Comparison of ENCODE assay signal across 8 cellular contexts in the genomic region with DNA sequence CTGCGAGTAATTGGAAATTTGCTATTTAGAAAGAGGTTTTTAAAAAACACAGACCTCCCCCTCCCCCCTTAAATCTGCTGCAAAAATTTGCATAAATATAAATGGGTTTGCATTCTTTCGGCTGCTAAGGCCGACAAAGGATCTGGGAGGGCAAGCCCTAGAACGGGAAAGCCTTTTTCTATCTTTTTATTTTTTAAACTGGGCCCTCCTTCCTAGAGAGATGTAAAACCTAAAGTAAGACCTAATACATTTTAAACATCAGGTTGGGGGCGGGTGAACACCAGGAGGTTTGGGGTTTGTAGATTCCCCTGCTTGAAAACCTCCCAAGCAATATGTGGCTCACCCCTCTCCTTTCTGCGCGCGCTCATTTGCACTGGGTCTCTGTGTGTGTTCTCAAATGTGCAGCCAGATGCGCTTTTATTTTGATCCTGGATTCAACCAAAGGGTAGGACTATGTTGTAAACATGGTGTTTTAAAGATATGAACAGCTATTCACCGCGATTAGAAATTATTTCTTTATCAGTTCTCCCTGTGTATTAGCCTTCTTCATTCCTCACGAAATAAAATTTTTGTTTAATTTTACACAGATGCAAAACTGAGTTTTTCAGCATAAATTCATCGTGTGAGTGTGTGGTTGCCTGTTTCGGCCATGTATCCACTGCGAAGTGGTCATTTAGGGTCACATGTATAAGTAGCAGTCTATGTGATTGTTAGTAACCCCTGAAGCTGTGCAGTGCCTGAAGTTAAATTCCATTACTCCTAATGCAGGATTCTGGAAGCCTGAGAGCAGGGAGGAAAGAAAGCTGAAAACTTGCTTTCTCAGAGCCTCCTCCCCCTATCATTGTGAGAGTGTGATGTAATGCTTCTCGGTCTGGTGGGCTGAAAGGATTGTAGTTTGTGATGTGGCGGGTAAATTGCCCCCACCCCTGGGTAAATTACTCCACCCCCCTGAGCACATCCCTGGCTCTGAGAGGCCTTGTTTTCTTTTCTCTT. TPM values are rescaled to one million over a fixed set of nuclear protein-coding genes. Genes with fewer than 3 reads are reported as not detected.
DNase-seq lines count a peak whose midpoint lies in the region; ATAC-seq and TF ChIP-seq lines count a peak whose summit lies in the region.

No MANE protein-coding gene starts in this region.

- ATAC-seq in GM18873 (IDR thresholded peaks at IDR 0.05; ENCODE audit: low FRiP score, unreplicated experiment) (no peak), GM18909 (IDR thresholded peaks at IDR 0.05; ENCODE audit: poor library complexity, unreplicated experiment) (no peak)

- H3K4me3 ChIP-seq in ovary: peak overlapping the region; percentile 42

- H3K4me1 Mint-ChIP-seq in activated naive CD4-positive, alpha-beta T cell treated with anti-CD3 and anti-CD28 coated beads, Interleukin-2, amount 50 U/mL, for 24 hours: peaks cover 66% of the 10 kb centered on the region

- no peaks in the 10 kb centered on the region for H3K36me3 Mint-ChIP-seq in activated naive CD4-positive, alpha-beta T cell treated with anti-CD3 and anti-CD28 coated beads, Interleukin-2, amount 50 U/mL, for 24 hours

- H3K4me3 Mint-ChIP-seq in activated naive CD4-positive, alpha-beta T cell treated with anti-CD3 and anti-CD28 coated beads, Interleukin-2, amount 50 U/mL, for 24 hours: peak overlapping the region; percentile 89

- DNase-seq in stimulated activated CD4-positive, alpha-beta T cell treated with anti-CD3 and anti-CD28 coated beads, Interleukin-15, amount 100 ng/mL, for 24 hours: peak; percentile 47
- DNase-seq in stimulated activated CD4-positive, alpha-beta T cell treated with anti-CD3 and anti-CD28 coated beads, Interleukin-4, amount 100 ng/mL, for 4 hours: no peak
- peak; percentile 80 for DNase-seq in NCI-H82 (lab: John Stamatoyannopoulos, UW)
- peak in 38 of 42 donors; percentile 19 to 76 (median 50) for DNase-seq in head of caudate nucleus
- no peak for DNase-seq in ovary

- no peaks in the 10 kb centered on the region for H3K27me3 ChIP-seq in ovary

- TF ChIP-seq EP300 in ovary (IDR thresholded peaks at IDR 0.05): no peak

- H3K9me3 ChIP-seq in ovary: no peaks in the 10 kb centered on the region

- peak overlapping the region in 1 of 2 donors; percentile 11 for H3K27ac ChIP-seq in ovary

- peak overlapping the region; percentile 93 for H3K27ac Mint-ChIP-seq in activated naive CD4-positive, alpha-beta T cell treated with anti-CD3 and anti-CD28 coated beads, Interleukin-2, amount 50 U/mL, for 24 hours

- H3K27me3 Mint-ChIP-seq in activated naive CD4-positive, alpha-beta T cell treated with anti-CD3 and anti-CD28 coated beads, Interleukin-2, amount 50 U/mL, for 24 hours: no peaks in the 10 kb centered on the region

- H3K4me1 ChIP-seq in ovary (ENCODE audit: insufficient read depth): peaks cover 13% of the 10 kb centered on the region

- 1% methylated on average over 17 of the region's 17 CpGs for WGBS in ovary, 3 donors

- no peak for TF ChIP-seq POLR2A in ovary (IDR thresholded peaks at IDR 0.05)

- no peaks in the 10 kb centered on the region for H3K36me3 ChIP-seq in ovary

- no peaks in the 10 kb centered on the region for H3K9me3 Mint-ChIP-seq in activated naive CD4-positive, alpha-beta T cell treated with anti-CD3 and anti-CD28 coated beads, Interleukin-2, amount 50 U/mL, for 24 hours

- intact Hi-C loops in head of caudate nucleus (cut with DNase I) (loop anchor here (5.0 kb wide), 2 partner anchors 131 to 169 kb away; a partner anchor contains a TSS), ovary (cut with DNase I) (no loop called here)

- TF ChIP-seq CTCF in ovary (IDR thresholded peaks at IDR 0.05): no peak

RNA-seq across cellular contexts. Expression of a gene that starts 1.0 kb away (rescaled TPM):
- 10 to 100 TPM; 34.8 to 52.1 (median 48.6) TPM for total RNA-seq in ovary
- 10 to 100 TPM in 1 of 2 donors, 1 to 10 TPM in 1; 9.4 to 11.2 TPM for polyA plus RNA-seq in ovary

Comparison
In these comparisons a context has a peak if more than half of its experiments do, and no peak if none do; other contexts are left out.
1. DNase-seq: peak in stimulated activated CD4-positive, alpha-beta T cell treated with anti-CD3 and anti-CD28 coated beads, Interleukin-15, amount 100 ng/mL, for 24 hours (single experiment), NCI-H82 (single experiment) and head of caudate nucleus (38 of 42); none in stimulated activated CD4-positive, alpha-beta T cell treated with anti-CD3 and anti-CD28 coated beads, Interleukin-4, amount 100 ng/mL, for 4 hours (0 of 2) and ovary (0 of 5).